ENCODE assay signal across 18 cellular contexts in the genomic region with DNA sequence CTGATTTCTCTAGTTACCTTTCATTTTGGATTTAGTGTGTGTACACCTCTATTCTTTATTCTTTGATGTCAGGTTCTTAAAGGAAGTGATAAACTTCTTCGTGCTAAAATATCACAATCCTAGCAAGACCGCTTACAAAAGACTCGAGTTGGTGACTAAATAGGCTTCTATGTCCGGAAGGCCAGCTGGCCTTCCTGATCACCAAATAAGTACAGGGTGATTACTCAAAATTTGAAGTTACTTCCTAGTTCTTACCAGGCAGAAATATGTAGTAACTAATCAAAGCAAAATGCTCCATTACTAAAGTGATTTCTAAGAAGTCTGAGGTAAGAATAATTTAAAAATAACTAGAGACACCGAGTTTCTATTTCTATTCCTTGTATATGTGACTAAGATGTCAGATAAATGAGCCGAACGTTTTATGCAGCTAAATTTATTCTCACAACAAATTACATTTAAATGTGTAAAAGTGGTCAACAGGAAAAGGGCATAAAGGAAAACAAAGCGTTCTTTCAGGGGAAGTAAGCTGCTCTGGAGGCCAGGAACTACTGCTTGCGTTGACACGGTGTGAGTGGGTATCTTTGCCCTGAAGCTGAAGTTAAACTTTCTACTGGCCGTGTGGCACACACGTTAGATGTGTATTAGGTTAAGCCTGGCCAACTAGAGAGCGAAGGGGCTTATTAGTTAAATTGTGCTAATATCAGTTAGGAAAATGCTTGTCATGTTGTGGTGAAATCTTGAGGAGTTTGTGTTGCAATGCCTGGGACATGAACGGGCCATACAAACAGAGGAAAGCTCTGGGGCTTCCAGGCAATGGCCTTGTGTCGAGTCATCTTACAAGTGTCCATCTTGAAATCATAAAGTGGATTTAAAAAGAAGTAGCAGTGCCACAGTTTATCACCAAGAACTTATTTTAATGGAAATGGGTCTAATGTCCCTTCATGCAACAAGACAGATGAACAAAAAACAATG.
DNase-seq lines count a peak whose midpoint lies in the region; ATAC-seq, FAIRE-seq and TF ChIP-seq lines count a peak whose summit lies in the region.
"Had no signal": no experiment of that assay in that cellular context is flagged by ENCODE, and none has a peak within 500 bp of the region (broad histone marks: within the 10 kb centered on the region; RNA-seq: fewer than 3 reads in every experiment).

No MANE protein-coding gene starts in this region.

- no TSS peak for BruUV-seq in MCF 10A (replicated peaks; lab: Mats Ljungman, UMichigan)
- no TSS peak for BruUV-seq in mammary epithelial cell (replicated peaks; lab: Mats Ljungman, UMichigan)

- DNase-seq in MCF 10A (ENCODE audit: unreplicated experiment) (peak; percentile 5), mammary epithelial cell (no peak), bronchial epithelial cell (ENCODE audit: low read depth) (peak; percentile 9), lower lobe of right lung (peak; percentile 62), aorta (no peak), SHP77 (lab: John Stamatoyannopoulos, UW) (no peak), MM.1S (no peak)
- DNase-seq: 8988T; activated CD4-positive, alpha-beta memory T cell treated with anti-CD3 and anti-CD28 coated beads for 36 hours; activated gamma-delta T cell; head of caudate nucleus; NCI-H2029 treated with DMSO at 0.1 percent for 48 hours; posterior cingulate gyrus; stimulated activated CD4-positive, alpha-beta T cell treated with anti-CD3 and anti-CD28 coated beads, Interleukin-4, amount 100 ng/mL, for 1 hour; stimulated activated naive CD8-positive, alpha-beta T cell treated with anti-CD3 and anti-CD28 coated beads, Interleukin-15, amount 100 ng/mL, for 72 hours had no signal

- H3K4me3 ChIP-seq in mammary epithelial cell (replicated peaks in 1 of 3; ENCODE audit: insufficient read depth in 1 of 3, low read depth in 2 of 3, low read length in 3 of 3) (no peak overlapping the region), bronchial epithelial cell (ENCODE audit: low read depth, low read length) (no peak overlapping the region), lower lobe of right lung (no peak overlapping the region), aorta (ENCODE audit: low read length in 2 of 2) (no peak overlapping the region), MM.1S (ENCODE audit: low read length) (no peak overlapping the region)

- no peaks in the 10 kb centered on the region for H3K79me2 ChIP-seq in mammary epithelial cell (ENCODE audit: insufficient read depth, low read length)
- H3K79me2 ChIP-seq in MM.1S (ENCODE audit: low read length), result no peaks in the 10 kb centered on the region

- H3K4me3 Mint-ChIP-seq in MCF 10A (ENCODE audit: unreplicated experiment), result no peak overlapping the region
- H3K4me3 Mint-ChIP-seq: activated CD4-positive, alpha-beta memory T cell treated with anti-CD3 and anti-CD28 coated beads for 36 hours; IgD-negative memory B cell; stimulated activated naive CD8-positive, alpha-beta T cell treated with anti-CD3 and anti-CD28 coated beads, Interleukin-15, amount 100 ng/mL, for 72 hours had no signal

- in situ Hi-C loops in mammary epithelial cell (cut with MboI; ENCODE audit: low sequenced_read_pairs in 2 of 2), result no loop called here

- no peaks in the 10 kb centered on the region for H3F3A ChIP-seq in MM.1S (ENCODE audit: insufficient read depth, low read length)

- ATAC-seq in lower lobe of right lung (peak; percentile 75 to 80), aorta (ENCODE audit: low FRiP score) (no peak), GM19035 (IDR thresholded peaks at IDR 0.05; ENCODE audit: unreplicated experiment) (no peak)
- ATAC-seq: stimulated activated naive CD8-positive, alpha-beta T cell treated with anti-CD3 and anti-CD28 coated beads, Interleukin-15, amount 100 ng/mL, for 72 hours had no signal

- no peak overlapping the region for H3K27ac Mint-ChIP-seq in MCF 10A (ENCODE audit: low read depth, unreplicated experiment)
- H3K27ac Mint-ChIP-seq: activated CD4-positive, alpha-beta memory T cell treated with anti-CD3 and anti-CD28 coated beads for 36 hours; IgD-negative memory B cell; stimulated activated naive CD8-positive, alpha-beta T cell treated with anti-CD3 and anti-CD28 coated beads, Interleukin-15, amount 100 ng/mL, for 72 hours had no signal

- H3K27me3 ChIP-seq in mammary epithelial cell (ENCODE audit: insufficient read depth, low read length) (no peaks in the 10 kb centered on the region), bronchial epithelial cell (ENCODE audit: control insufficient read depth, insufficient read depth, low read length) (no peaks in the 10 kb centered on the region), lower lobe of right lung (ENCODE audit: low read depth) (no peaks in the 10 kb centered on the region), aorta (ENCODE audit: control insufficient read depth in 1 of 2, insufficient read depth in 2 of 2, low read length in 1 of 2) (no peaks in the 10 kb centered on the region), MM.1S (replicated peaks; ENCODE audit: insufficient read depth, low read length) (no peaks in the 10 kb centered on the region)

- H2AFZ ChIP-seq in mammary epithelial cell (ENCODE audit: low read depth, low read length) (no peak overlapping the region), MM.1S (ENCODE audit: low read length) (no peak overlapping the region)

- H3K9ac ChIP-seq in mammary epithelial cell (ENCODE audit: insufficient read depth, low read length), result no peak overlapping the region
- no peak overlapping the region for H3K9ac ChIP-seq in MM.1S (ENCODE audit: low read length)

- H3K9me3 Mint-ChIP-seq in MCF 10A (ENCODE audit: unreplicated experiment), result no peaks in the 10 kb centered on the region
- H3K9me3 Mint-ChIP-seq: activated CD4-positive, alpha-beta memory T cell treated with anti-CD3 and anti-CD28 coated beads for 36 hours; stimulated activated naive CD8-positive, alpha-beta T cell treated with anti-CD3 and anti-CD28 coated beads, Interleukin-15, amount 100 ng/mL, for 72 hours had no signal

- no peaks in the 10 kb centered on the region for H3K9me2 ChIP-seq in MM.1S (replicated peaks; ENCODE audit: insufficient read depth, low read length)

- H3K36me3 Mint-ChIP-seq in MCF 10A (ENCODE audit: insufficient read depth, unreplicated experiment), result peaks cover 63% of the 10 kb centered on the region
- H3K36me3 Mint-ChIP-seq: activated CD4-positive, alpha-beta memory T cell treated with anti-CD3 and anti-CD28 coated beads for 36 hours had no signal

- no peaks in the 10 kb centered on the region for H4K20me1 ChIP-seq in mammary epithelial cell (ENCODE audit: insufficient read depth, low read length)
- H4K20me1 ChIP-seq in MM.1S (ENCODE audit: insufficient read depth, low read length), result no peaks in the 10 kb centered on the region

- H3K4me2 ChIP-seq in mammary epithelial cell (ENCODE audit: insufficient read depth, low read depth, low read length) (no peak overlapping the region), MM.1S (ENCODE audit: low read depth, low read length) (no peak overlapping the region)

- no peak for TF ChIP-seq CTCF in MCF 10A (IDR thresholded peaks at IDR 0.05; ENCODE audit: unreplicated experiment)
- no peak for TF ChIP-seq CTCF in mammary epithelial cell (conservative IDR thresholded peaks at IDR 0.05 in 1 of 2, IDR thresholded peaks at IDR 0.05 in 1 of 2; ENCODE audit: extremely low read depth in 1 of 2, insufficient read depth in 1 of 2, low read depth in 1 of 2, low read length in 2 of 2)
- no peak for TF ChIP-seq CTCF in bronchial epithelial cell (IDR thresholded peaks at IDR 0.05; ENCODE audit: insufficient read depth, low read length, severe bottlenecking)
- no peak for TF ChIP-seq CTCF in lower lobe of right lung (IDR thresholded peaks at IDR 0.05)
- TF ChIP-seq CTCF in MM.1S (IDR thresholded peaks at IDR 0.05; ENCODE audit: low read length), result no peak

- no peaks in the 10 kb centered on the region for H3K4me1 Mint-ChIP-seq in MCF 10A (ENCODE audit: insufficient read depth, unreplicated experiment)
- H3K4me1 Mint-ChIP-seq: stimulated activated naive CD8-positive, alpha-beta T cell treated with anti-CD3 and anti-CD28 coated beads, Interleukin-15, amount 100 ng/mL, for 72 hours had no signal

- FAIRE-seq in bronchial epithelial cell (lab: Jason Lieb, UNC), result no peak
- FAIRE-seq: colon had no signal

- H3K4me1 ChIP-seq in mammary epithelial cell (ENCODE audit: insufficient read depth, low read length) (no peaks in the 10 kb centered on the region), lower lobe of right lung (peaks cover under 1% of the 10 kb centered on the region), aorta (ENCODE audit: control insufficient read depth in 1 of 2, insufficient read depth in 2 of 2, low read length in 2 of 2) (peaks cover 0 to 2% of the 10 kb centered on the region in 2 donors), MM.1S (ENCODE audit: low read length) (no peaks in the 10 kb centered on the region)

- H3K36me3 ChIP-seq in mammary epithelial cell (ENCODE audit: insufficient read depth, low read length) (peaks cover 6% of the 10 kb centered on the region), bronchial epithelial cell (ENCODE audit: control insufficient read depth, insufficient read depth, low read length) (peaks cover 5% of the 10 kb centered on the region), lower lobe of right lung (peaks cover 36% of the 10 kb centered on the region), aorta (ENCODE audit: control insufficient read depth in 1 of 2, insufficient read depth in 2 of 2, low read length in 1 of 2) (peaks cover 3 to 10% of the 10 kb centered on the region in 2 donors), MM.1S (replicated peaks; ENCODE audit: insufficient read depth, low read length) (no peaks in the 10 kb centered on the region)

- intact Hi-C loops in MCF 10A (cut with micrococcal nuclease) (no loop called here), mammary epithelial cell (cut with micrococcal nuclease) (no loop called here), lower lobe of right lung (cut with DNase I) (no loop called here), aorta (cut with DNase I) (no loop called here)

- POLR2A ChIA-PET in MCF 10A (lab: Yijun Ruan, JAX), result interaction anchor here (0.5 kb wide), 1 partner anchor 12 kb away, joined by 5 read pairs; no protein-coding TSS in a partner anchor

- 88% methylated on average over 15 of the region's 15 CpGs for WGBS in mammary epithelial cell (ENCODE audit: low coverage, missing lambda C conversion rate)
- WGBS in aorta, 2 donors, result 63% methylated on average over 15 of the region's 15 CpGs

- CTCF ChIA-PET in MCF 10A (lab: Yijun Ruan, JAX), result interaction anchor here (0.6 kb wide), 2 partner anchors 9 to 79 kb away, joined by 3 read pairs; no protein-coding TSS in a partner anchor
- CTCF ChIA-PET in mammary epithelial cell (lab: Charles Lee; ENCODE audit: low non-redundant PET), result no interaction called here

- H3K27ac ChIP-seq in mammary epithelial cell (ENCODE audit: insufficient read depth, low read depth, low read length) (no peak overlapping the region), lower lobe of right lung (peak overlapping the region; percentile 59), aorta (ENCODE audit: low read depth in 1 of 2, low read length in 2 of 2) (peak overlapping the region; percentile 69 to 79), MM.1S (ENCODE audit: low read length) (no peak overlapping the region)

- no peaks in the 10 kb centered on the region for H3K9me3 ChIP-seq in mammary epithelial cell (replicated peaks; ENCODE audit: insufficient read depth, low read length)
- no peaks in the 10 kb centered on the region for H3K9me3 ChIP-seq in lower lobe of right lung
- H3K9me3 ChIP-seq in aorta (ENCODE audit: control insufficient read depth, low read length), result no peaks in the 10 kb centered on the region
- H3K9me3 ChIP-seq in MM.1S (replicated peaks; ENCODE audit: insufficient read depth, low read length), result no peaks in the 10 kb centered on the region

- H3K27me3 Mint-ChIP-seq in MCF 10A (ENCODE audit: insufficient read depth, unreplicated experiment), result no peaks in the 10 kb centered on the region
- H3K27me3 Mint-ChIP-seq: IgD-negative memory B cell; stimulated activated naive CD8-positive, alpha-beta T cell treated with anti-CD3 and anti-CD28 coated beads, Interleukin-15, amount 100 ng/mL, for 72 hours had no signal

- dilution Hi-C loops in mammary epithelial cell (cut with HindIII; ENCODE audit: low sequenced_read_pairs), result no loop called here

Comparison
In these comparisons a context has a peak if more than half of its experiments do, and no peak if none do; other contexts are left out.
1. DNase-seq: peak in MCF 10A (single experiment), bronchial epithelial cell (single experiment) and lower lobe of right lung (single experiment); none in mammary epithelial cell (single experiment), aorta (0 of 2), SHP77 (0 of 2) and MM.1S (single experiment).
2. H3K27ac ChIP-seq: peak in lower lobe of right lung (single experiment) and aorta (2 of 2); none in mammary epithelial cell (single experiment) and MM.1S (single experiment).
3. ATAC-seq: peak in lower lobe of right lung (2 of 2); none in aorta (single experiment) and GM19035 (single experiment).